21 cellular contexts compared by ENCODE assay signal in genomic region chr6:134020543-134020942, GRCh38. TPM values are rescaled to one million over a fixed set of nuclear protein-coding genes. Genes with fewer than 3 reads are reported as not detected.
DNase-seq lines count a peak whose midpoint lies in the region; ATAC-seq and TF ChIP-seq lines count a peak whose summit lies in the region.
"Had no signal": no experiment of that assay in that cellular context is flagged by ENCODE, and none has a peak within 500 bp of the region (broad histone marks: within the 10 kb centered on the region; RNA-seq: fewer than 3 reads in every experiment).

No MANE protein-coding gene starts in this region.

- intact Hi-C loops in left ventricle myocardium superior (cut with micrococcal nuclease): no loop called here
- intact Hi-C loops in Right ventricle myocardium inferior (cut with DNase I): no loop called here

- H3K9me3 Mint-ChIP-seq in brain (no peaks in the 10 kb centered on the region), osteocyte (ENCODE audit: unreplicated experiment) (peaks cover 8% of the 10 kb centered on the region)
- H3K9me3 Mint-ChIP-seq: CD4-positive, alpha-beta T cell; GM23338 had no signal

- peaks cover 7% of the 10 kb centered on the region for H3K36me3 Mint-ChIP-seq in brain
- peaks cover 28% of the 10 kb centered on the region for H3K36me3 Mint-ChIP-seq in osteocyte (ENCODE audit: unreplicated experiment)

- TF ChIP-seq CTCF in brain (conservative IDR thresholded peaks at IDR 0.05) (no peak), osteocyte (IDR thresholded peaks at IDR 0.05) (no peak)

- H3K27ac Mint-ChIP-seq in brain (peak overlapping the region in 3 of 5 experiments; percentile 5 to 45 (median 43)), osteocyte (ENCODE audit: unreplicated experiment) (peak overlapping the region; percentile 69)
- H3K27ac Mint-ChIP-seq: CD4-positive, alpha-beta T cell; GM23338 had no signal

- no peak for DNase-seq in left ventricle myocardium superior
- DNase-seq in Right ventricle myocardium inferior (ENCODE audit: missing footprints): no peak
- DNase-seq in osteocyte (ENCODE audit: extremely low spot score, unreplicated experiment): no peak
- no peak for DNase-seq in hypothalamus (lab: John Stamatoyannopoulos, UW)
- no peak for DNase-seq in mesenteric fat pad (ENCODE audit: low spot score)
- DNase-seq in DMS53 treated with DMSO at 0.1 percent for 48 hours (lab: John Stamatoyannopoulos, UW; ENCODE audit: unreplicated experiment): no peak
- DNase-seq in NCI-H2227 (lab: John Stamatoyannopoulos, UW; ENCODE audit: unreplicated experiment): no peak
- DNase-seq: AML-193; CD4-positive, alpha-beta T cell; DMS79 treated with DMSO at 0.1 percent for 48 hours; GDM1; NCI-H1417; NCI-H2029 treated with DMSO at 0.1 percent for 48 hours; NCI-H524; NK-92 treated with Interleukin-12 subunit alpha and Interleukin-12 subunit beta, amount 100 ng/mL, for 24 hours; PC-9; SK-N-SH had no signal

- ATAC-seq in left ventricle myocardium superior (peak; percentile 54), Right ventricle myocardium inferior (no peak)
- ATAC-seq: GM23338, HepG2 had no signal

- H3K4me1 Mint-ChIP-seq in brain: no peaks in the 10 kb centered on the region
- H3K4me1 Mint-ChIP-seq in osteocyte (ENCODE audit: unreplicated experiment): peaks cover 30% of the 10 kb centered on the region

- H3K27me3 Mint-ChIP-seq in brain: no peaks in the 10 kb centered on the region
- no peaks in the 10 kb centered on the region for H3K27me3 Mint-ChIP-seq in osteocyte (ENCODE audit: unreplicated experiment)
- H3K27me3 Mint-ChIP-seq: CD4-positive, alpha-beta T cell had no signal

- no peak overlapping the region for H3K4me3 Mint-ChIP-seq in brain
- H3K4me3 Mint-ChIP-seq in osteocyte (ENCODE audit: unreplicated experiment): no peak overlapping the region
- H3K4me3 Mint-ChIP-seq: CD4-positive, alpha-beta T cell; GM23338 had no signal

RNA-seq across cellular contexts. Expression of gene SLC2A12, which starts 31.9 kb away (rescaled TPM):
- total RNA-seq in left ventricle myocardium superior (21.1 TPM), Right ventricle myocardium inferior (19.3 TPM), osteocyte (10.4 and 10.7 TPM in 2 replicates), mesenteric fat pad (0.13 TPM)
- polyA plus RNA-seq in brain (ENCODE audit: insufficient read depth, low read depth, low replicate concordance): 2.7 TPM
- total RNA-seq: A673; CD4-positive, alpha-beta T cell had no signal

Comparison
In these comparisons a context has a peak if more than half of its experiments do, and no peak if none do; other contexts are left out.
1. RNA of gene SLC2A12, which starts 31.9 kb away (total RNA-seq): 21.1 TPM in left ventricle myocardium superior (single experiment), 19.3 TPM in Right ventricle myocardium inferior (single experiment) and 10.4 to 10.7 TPM in osteocyte; 0.13 TPM in mesenteric fat pad (single experiment); every median in the first group is over 10 times any median in the second.